Comparison of ENCODE assay signal across 14 cellular contexts in genomic region chrX:112645774-112646173, GRCh38. TPM values are rescaled to one million over a fixed set of nuclear protein-coding genes. Genes with fewer than 3 reads are reported as not detected.
A peak's percentile ranks its signal among the peaks of the same experiment; 100 is the strongest.
DNase-seq lines count a peak whose midpoint lies in the region; ATAC-seq and TF ChIP-seq lines count a peak whose summit lies in the region.
"Had no signal": no experiment of that assay in that cellular context is flagged by ENCODE, and none has a peak within 500 bp of the region (broad histone marks: within the 10 kb centered on the region; RNA-seq: fewer than 3 reads in every experiment).

No MANE protein-coding gene starts in this region.

- DNase-seq in right lobe of liver: no peak
- no peak for DNase-seq in CD4-positive, alpha-beta T cell
- DNase-seq in activated CD4-positive, alpha-beta T cell treated with anti-CD3 and anti-CD28 coated beads, Interleukin-2, amount 50 U/mL, for 4 hours: no peak
- DNase-seq: activated CD4-positive, alpha-beta T cell treated with anti-CD3 and anti-CD28 coated beads, Interleukin-2, amount 50 U/mL, for 1 hour; effector memory CD4-positive, alpha-beta T cell; left ventricle myocardium inferior; NCI-H1105; NCI-H774; SK-N-SH had no signal

- CTCF ChIA-PET in CD4-positive, alpha-beta T cell (lab: Charles Lee): no interaction called here

- H3K27ac ChIP-seq in right lobe of liver: no peak overlapping the region
- H3K27ac ChIP-seq in CD4-positive, alpha-beta T cell (ENCODE audit: low read depth, low read length): no peak overlapping the region
- H3K27ac ChIP-seq: left ventricle myocardium inferior had no signal

- TF ChIP-seq POLR2A in right lobe of liver (IDR thresholded peaks at IDR 0.05): no peak

- TF ChIP-seq CTCF in right lobe of liver (IDR thresholded peaks at IDR 0.05): no peak
- no peak for TF ChIP-seq CTCF in CD4-positive, alpha-beta T cell (IDR thresholded peaks at IDR 0.05)

- H3K36me3 ChIP-seq in right lobe of liver: no peaks in the 10 kb centered on the region
- H3K36me3 ChIP-seq: left ventricle myocardium inferior had no signal

- no peak overlapping the region for H3K4me3 ChIP-seq in right lobe of liver
- H3K4me3 ChIP-seq: left ventricle myocardium inferior had no signal

- no peak overlapping the region for H3K4me3 Mint-ChIP-seq in CD4-positive, alpha-beta T cell

- no peak overlapping the region for H3K27ac Mint-ChIP-seq in CD4-positive, alpha-beta T cell

- ATAC-seq in GM18502 (IDR thresholded peaks at IDR 0.05; ENCODE audit: poor library complexity, unreplicated experiment) (peak; percentile 37), GM19372 (IDR thresholded peaks at IDR 0.05; ENCODE audit: low read depth, unreplicated experiment) (peak; percentile 51), HG02642 (IDR thresholded peaks at IDR 0.05; ENCODE audit: poor library complexity, unreplicated experiment) (peak; percentile 53), HG03439 (IDR thresholded peaks at IDR 0.05; ENCODE audit: unreplicated experiment) (peak; percentile 49), right lobe of liver (no peak)
- no peak for ATAC-seq in CD4-positive, alpha-beta T cell (ENCODE audit: poor library complexity)
- no peak for ATAC-seq in activated CD4-positive, CD25-positive, alpha-beta regulatory T cell treated with anti-CD3 and anti-CD28 coated beads, Interleukin-2, amount 50 U/mL, for 24 hours

- no peaks in the 10 kb centered on the region for H3K27me3 ChIP-seq in right lobe of liver
- no peaks in the 10 kb centered on the region for H3K27me3 ChIP-seq in CD4-positive, alpha-beta T cell (ENCODE audit: control insufficient read depth, insufficient read depth, low read length)

- H3K27me3 Mint-ChIP-seq in CD4-positive, alpha-beta T cell: no peaks in the 10 kb centered on the region

- H3K4me1 Mint-ChIP-seq in CD4-positive, alpha-beta T cell (ENCODE audit: low read depth): no peaks in the 10 kb centered on the region

- H3K9me3 ChIP-seq in right lobe of liver: no peaks in the 10 kb centered on the region
- H3K9me3 ChIP-seq in CD4-positive, alpha-beta T cell (ENCODE audit: control insufficient read depth, low read length): no peaks in the 10 kb centered on the region
- H3K9me3 ChIP-seq: left ventricle myocardium inferior had no signal

- intact Hi-C loops in right lobe of liver (cut with DNase I): no loop called here
- intact Hi-C loops in CD4-positive, alpha-beta T cell (cut with DNase I, micrococcal nuclease): no loop called here

- H3K36me3 Mint-ChIP-seq in CD4-positive, alpha-beta T cell (ENCODE audit: low read depth): no peaks in the 10 kb centered on the region

- peaks cover 7% of the 10 kb centered on the region for H3K9me3 Mint-ChIP-seq in CD4-positive, alpha-beta T cell

- WGBS in right lobe of liver (ENCODE audit: insufficient coverage, low coverage, low lambda C conversion rate, missing lambda C conversion rate): 23% methylated on average over 3 of the region's 3 CpGs

- no peaks in the 10 kb centered on the region for H3K4me1 ChIP-seq in right lobe of liver
- H3K4me1 ChIP-seq: left ventricle myocardium inferior had no signal

- POLR2A ChIA-PET in CD4-positive, alpha-beta T cell (lab: Charles Lee): no interaction called here

RNA-seq across cellular contexts. Expression of gene LHFPL1, which starts 34.0 kb away (rescaled TPM):
- not detected for total RNA-seq in right lobe of liver
- under 1 TPM in 1 of 2 experiments, not detected in 1; 0.34 TPM for total RNA-seq in CD4-positive, alpha-beta T cell
- total RNA-seq: left ventricle myocardium inferior had no signal

Comparison
In these comparisons a context has a peak if more than half of its experiments do, and no peak if none do; other contexts are left out.
1. ATAC-seq: peak in GM18502 (single experiment), GM19372 (single experiment), HG02642 (single experiment) and HG03439 (single experiment); none in right lobe of liver (0 of 4), CD4-positive, alpha-beta T cell (single experiment) and activated CD4-positive, CD25-positive, alpha-beta regulatory T cell treated with anti-CD3 and anti-CD28 coated beads, Interleukin-2, amount 50 U/mL, for 24 hours (0 of 2).